ENCODE assay signal across 2 cellular contexts in the genomic region with DNA sequence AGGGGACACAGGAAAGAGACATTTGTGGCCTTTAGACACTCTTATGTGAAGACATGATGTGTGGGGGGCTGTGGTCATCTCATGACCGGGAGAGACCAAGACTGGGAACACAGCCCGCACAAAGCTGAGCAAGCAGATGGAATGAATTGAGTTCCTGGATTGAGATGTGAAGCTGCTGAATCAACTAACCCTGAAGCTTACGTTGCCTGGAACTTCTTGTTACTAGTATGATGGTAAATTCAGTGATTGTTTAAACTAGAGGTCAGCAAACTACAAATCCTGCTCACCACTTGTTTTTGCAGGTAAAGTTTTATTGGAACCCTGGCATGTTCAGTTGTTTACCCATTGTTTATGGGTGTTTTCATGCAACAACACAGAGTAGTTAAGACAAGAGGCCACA.
A peak's percentile ranks its signal among the peaks of the same experiment; 100 is the strongest.
TF ChIP-seq lines count a peak whose summit lies in the region.

No MANE protein-coding gene starts in this region.

TF ChIP-seq in HepG2, 621 proteins besides CTCF, POLR2A, EP300 and RAD21 (continued from another document):
- no peak for TF ChIP-seq CSRNP2 (CRISPR knock-in tag; conservative IDR thresholded peaks at IDR 0.05; ENCODE audit: low read depth)
TF ChIP-seq in HepG2: peak in this region for 0.

TF ChIP-seq in K562, 482 proteins besides CTCF, POLR2A, EP300 and RAD21 (continued from another document):
- TF ChIP-seq, protein P1, sequence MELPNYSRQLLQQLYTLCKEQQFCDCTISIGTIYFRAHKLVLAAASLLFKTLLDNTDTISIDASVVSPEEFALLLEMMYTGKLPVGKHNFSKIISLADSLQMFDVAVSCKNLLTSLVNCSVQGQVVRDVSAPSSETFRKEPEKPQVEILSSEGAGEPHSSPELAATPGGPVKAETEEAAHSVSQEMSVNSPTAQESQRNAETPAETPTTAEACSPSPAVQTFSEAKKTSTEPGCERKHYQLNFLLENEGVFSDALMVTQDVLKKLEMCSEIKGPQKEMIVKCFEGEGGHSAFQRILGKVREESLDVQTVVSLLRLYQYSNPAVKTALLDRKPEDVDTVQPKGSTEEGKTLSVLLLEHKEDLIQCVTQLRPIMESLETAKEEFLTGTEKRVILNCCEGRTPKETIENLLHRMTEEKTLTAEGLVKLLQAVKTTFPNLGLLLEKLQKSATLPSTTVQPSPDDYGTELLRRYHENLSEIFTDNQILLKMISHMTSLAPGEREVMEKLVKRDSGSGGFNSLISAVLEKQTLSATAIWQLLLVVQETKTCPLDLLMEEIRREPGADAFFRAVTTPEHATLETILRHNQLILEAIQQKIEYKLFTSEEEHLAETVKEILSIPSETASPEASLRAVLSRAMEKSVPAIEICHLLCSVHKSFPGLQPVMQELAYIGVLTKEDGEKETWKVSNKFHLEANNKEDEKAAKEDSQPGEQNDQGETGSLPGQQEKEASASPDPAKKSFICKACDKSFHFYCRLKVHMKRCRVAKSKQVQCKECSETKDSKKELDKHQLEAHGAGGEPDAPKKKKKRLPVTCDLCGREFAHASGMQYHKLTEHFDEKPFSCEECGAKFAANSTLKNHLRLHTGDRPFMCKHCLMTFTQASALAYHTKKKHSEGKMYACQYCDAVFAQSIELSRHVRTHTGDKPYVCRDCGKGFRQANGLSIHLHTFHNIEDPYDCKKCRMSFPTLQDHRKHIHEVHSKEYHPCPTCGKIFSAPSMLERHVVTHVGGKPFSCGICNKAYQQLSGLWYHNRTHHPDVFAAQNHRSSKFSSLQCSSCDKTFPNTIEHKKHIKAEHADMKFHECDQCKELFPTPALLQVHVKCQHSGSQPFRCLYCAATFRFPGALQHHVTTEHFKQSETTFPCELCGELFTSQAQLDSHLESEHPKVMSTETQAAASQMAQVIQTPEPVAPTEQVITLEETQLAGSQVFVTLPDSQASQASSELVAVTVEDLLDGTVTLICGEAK (IDR thresholded peaks at IDR 0.05), result peak; percentile 64
- TF ChIP-seq, protein P1 (CRISPR knock-in tag; IDR thresholded peaks at IDR 0.05), result no peak
